24 cellular contexts compared by ENCODE assay signal in the genomic region with DNA sequence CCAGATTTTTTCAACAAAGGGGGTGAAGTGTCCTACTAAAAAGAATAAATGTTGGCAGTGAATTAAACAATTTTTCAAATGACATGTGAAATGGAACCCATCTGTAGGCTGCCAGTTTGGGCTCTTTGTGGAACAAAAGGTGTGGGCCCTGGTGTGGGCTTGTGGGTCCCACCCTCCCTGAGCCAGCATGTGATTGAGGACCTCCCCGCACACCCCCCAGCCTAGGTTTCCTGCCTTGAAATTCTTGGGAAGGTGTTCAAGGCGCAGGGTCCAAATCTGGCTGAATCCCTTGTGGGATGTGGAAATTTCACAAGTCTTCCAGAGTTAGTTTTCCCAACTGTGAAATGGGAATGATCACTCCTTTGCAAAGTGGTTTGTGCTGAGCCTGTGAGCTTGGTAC. TPM values are rescaled to one million over a fixed set of nuclear protein-coding genes. Genes with fewer than 3 reads are reported as not detected.
A peak's percentile ranks its signal among the peaks of the same experiment; 100 is the strongest.
DNase-seq lines count a peak whose midpoint lies in the region; ATAC-seq, FAIRE-seq and TF ChIP-seq lines count a peak whose summit lies in the region.
"Had no signal": no experiment of that assay in that cellular context is flagged by ENCODE, and none has a peak within 500 bp of the region (broad histone marks: within the 10 kb centered on the region; RNA-seq: fewer than 3 reads in every experiment).

No MANE protein-coding gene starts in this region.

- H3K4me1 ChIP-seq in A549 (peaks cover 7% of the 10 kb centered on the region), K562 (replicated peaks in 1 of 2; ENCODE audit: control insufficient read depth in 2 of 2, insufficient read depth in 2 of 2, low read length in 2 of 2) (peaks cover 2 to 37% of the 10 kb centered on the region in 2 experiments; a peak in 3 of 5 replicates), stomach (peaks cover 28 to 36% (median 34%) of the 10 kb centered on the region in 4 donors), left ventricle myocardium inferior (peaks cover 38% of the 10 kb centered on the region)
- H3K4me1 ChIP-seq: BE2C had no signal

- H3K4me3 ChIP-seq in A549: no peak overlapping the region
- H3K4me3 ChIP-seq in K562: no peak overlapping the region
- no peak overlapping the region for H3K4me3 ChIP-seq in stomach
- H3K4me3 ChIP-seq in left ventricle myocardium inferior: no peak overlapping the region
- H3K4me3 ChIP-seq: BLaER1 treated with 17β-estradiol and CSF1 and Interleukin-3, amounts not matched to agents 10 nM and 100 nM; GM12878; GM23248 had no signal

- H3K27ac ChIP-seq in 22Rv1 (peak overlapping the region; percentile 38), A549 (no peak overlapping the region), K562 (ENCODE audit: extremely low read depth, low read depth, low read length) (no peak overlapping the region), stomach (no peak overlapping the region), left ventricle myocardium inferior (replicated peaks) (no peak overlapping the region)
- H3K27ac ChIP-seq: BLaER1 treated with 17β-estradiol and CSF1 and Interleukin-3, amounts not matched to agents 10 nM and 100 nM; GM23248 had no signal

- peak overlapping the region; percentile 55 for H3K4me3 Mint-ChIP-seq in type B pancreatic cell
- H3K4me3 Mint-ChIP-seq: CD14-positive monocyte; CD4-positive, alpha-beta T cell had no signal

- H3K27ac Mint-ChIP-seq in type B pancreatic cell: peak overlapping the region; percentile 83
- H3K27ac Mint-ChIP-seq: CD14-positive monocyte; CD4-positive, alpha-beta T cell; CD8-positive, alpha-beta memory T cell had no signal

- H3K4me2 ChIP-seq in A549 (no peak overlapping the region), K562 (ENCODE audit: insufficient read depth, low read length) (no peak overlapping the region)
- H3K4me2 ChIP-seq: BLaER1 treated with 17β-estradiol and CSF1 and Interleukin-3, amounts not matched to agents 10 nM and 100 nM had no signal

- TF ChIP-seq EP300 in A549 (IDR thresholded peaks at IDR 0.05): no peak
- TF ChIP-seq EP300 in K562 (IDR thresholded peaks at IDR 0.05; ENCODE audit: low read length): no peak
- TF ChIP-seq EP300 in stomach (IDR thresholded peaks at IDR 0.05): no peak

- WGBS in A549 (ENCODE audit: missing lambda C conversion rate): 93% methylated on average over 2 of the region's 2 CpGs
- WGBS in K562 (ENCODE audit: insufficient coverage, low coverage, missing lambda C conversion rate): 100% methylated on average over 2 of the region's 2 CpGs
- 88 to 99% (median 95%) methylated on average over 2 of the region's 2 CpGs for WGBS in stomach, 5 donors

- peaks cover 19% of the 10 kb centered on the region for H3K36me3 Mint-ChIP-seq in type B pancreatic cell

- H3K27me3 ChIP-seq in K562 (ENCODE audit: control insufficient read depth in 2 of 2, insufficient read depth in 2 of 2, low read length in 2 of 2) (no peaks in the 10 kb centered on the region), stomach (peaks cover 5 to 64% (median 19%) of the 10 kb centered on the region in 3 donors), left ventricle myocardium inferior (ENCODE audit: low read depth) (peaks cover 45% of the 10 kb centered on the region)
- H3K27me3 ChIP-seq: BE2C had no signal

- CTCF ChIA-PET in A549 (lab: Yijun Ruan, JAX) (interaction anchor here (0.8 to 12.4 kb wide), 21 partner anchors 8 to 485 kb away, joined by 3 to 254 read pairs (median 8); a partner anchor contains a TSS), K562 (lab: Yijun Ruan, JAX; ENCODE audit: low intra/inter-chr PET ratio) (interaction anchor here (0.6 kb wide), 1 partner anchor 140 kb away, joined by 3 read pairs; no protein-coding TSS in a partner anchor)

- H3K9me1 ChIP-seq in K562 (ENCODE audit: control insufficient read depth, insufficient read depth, low read length): peaks cover 3% of the 10 kb centered on the region

- intact Hi-C loops in K562 (cut with micrococcal nuclease) (no loop called here), stomach (cut with DNase I; ENCODE audit: low total_unique reads) (loop anchor here (10.0 kb wide), 1 partner anchor 231 kb away; a partner anchor contains a TSS), left ventricle myocardium inferior (cut with micrococcal nuclease) (no loop called here)

- H4K20me1 ChIP-seq in K562 (replicated peaks; ENCODE audit: control insufficient read depth, insufficient read depth, low read length): peaks cover 3% of the 10 kb centered on the region; the same call in 1 of the 2 replicates

- ATAC-seq in A549 (no peak), K562 (no peak)
- ATAC-seq: GM12878 had no signal

- H3K9me3 Mint-ChIP-seq in type B pancreatic cell: no peaks in the 10 kb centered on the region
- H3K9me3 Mint-ChIP-seq: CD4-positive, alpha-beta T cell; CD8-positive, alpha-beta memory T cell had no signal

- H3K9me3 ChIP-seq in A549 (no peaks in the 10 kb centered on the region), K562 (replicated peaks; ENCODE audit: control insufficient read depth, insufficient read depth, low read depth, low read length) (no peaks in the 10 kb centered on the region), stomach (no peaks in the 10 kb centered on the region), left ventricle myocardium inferior (replicated peaks) (no peaks in the 10 kb centered on the region)
- H3K9me3 ChIP-seq: BE2C; BLaER1 treated with 17β-estradiol and CSF1 and Interleukin-3, amounts not matched to agents 10 nM and 100 nM had no signal

- FAIRE-seq in A549 (lab: Jason Lieb, UNC) (peak; percentile 88), K562 (lab: Jason Lieb, UNC) (no peak)
- FAIRE-seq: A204.1, D721Med, GM12878, GM19239, H1 had no signal

- in situ Hi-C loops in K562 (cut with MboI): no loop called here

- POLR2A ChIA-PET in A549 (lab: Yijun Ruan, JAX) (interaction anchor here (0.5 to 2.5 kb wide), 4 partner anchors 8 to 779 kb away, joined by 3 to 28 read pairs (median 6); a partner anchor contains a TSS), K562 (lab: Yijun Ruan, JAX) (interaction anchor here (0.6 to 2.6 kb wide), 6 partner anchors 9 to 466 kb away, joined by 3 to 28 read pairs (median 3); a partner anchor contains a TSS)

- peaks cover 75% of the 10 kb centered on the region for H3K36me3 ChIP-seq in K562 (ENCODE audit: control insufficient read depth, insufficient read depth, low read length)
- peaks cover 49 to 74% (median 67%) of the 10 kb centered on the region in 4 donors for H3K36me3 ChIP-seq in stomach
- H3K36me3 ChIP-seq in left ventricle myocardium inferior: peaks cover 77% of the 10 kb centered on the region

- no peak for TF ChIP-seq CTCF in 22Rv1 (IDR thresholded peaks at IDR 0.05)
- TF ChIP-seq CTCF in A549 (IDR thresholded peaks at IDR 0.05): no peak
- TF ChIP-seq CTCF in K562 (IDR thresholded peaks at IDR 0.05 in 2 of 3, conservative IDR thresholded peaks at IDR 0.05 in 1 of 3; ENCODE audit: insufficient read depth in 2 of 3, low read depth in 1 of 3, low read length in 3 of 3): no peak
- no peak for TF ChIP-seq CTCF in type B pancreatic cell (conservative IDR thresholded peaks at IDR 0.05)
- no peak for TF ChIP-seq CTCF in stomach (IDR thresholded peaks at IDR 0.05)
- TF ChIP-seq CTCF in left ventricle myocardium inferior (IDR thresholded peaks at IDR 0.05; ENCODE audit: borderline replicate concordance): no peak

- H3K9ac ChIP-seq in K562 (ENCODE audit: insufficient read depth in 1 of 2, low read depth in 2 of 2, low read length in 2 of 2): no peak overlapping the region
- H3K9ac ChIP-seq: BLaER1 treated with 17β-estradiol and CSF1 and Interleukin-3, amounts not matched to agents 10 nM and 100 nM; GM23248 had no signal

- H3K79me2 ChIP-seq in K562 (ENCODE audit: control insufficient read depth, insufficient read depth, low read length): peaks cover 12% of the 10 kb centered on the region; the same call in 2 of the 3 replicates

- DNase-seq in A549 (ENCODE audit: low read depth in 1 of 2, low spot score in 1 of 2): no peak
- no peak for DNase-seq in K562 (ENCODE audit: extremely low read depth in 1 of 4, low spot score in 3 of 4)
- DNase-seq in type B pancreatic cell (ENCODE audit: extremely low spot score, unreplicated experiment): no peak
- DNase-seq in stomach: no peak
- DNase-seq in left ventricle myocardium inferior: no peak
- DNase-seq: ACHN; AML-193; BE2C; CD4-positive, alpha-beta T cell; CD8-positive, alpha-beta memory T cell; DMS 273 treated with DMSO at 0.1 percent for 48 hours; DMS79; EL; GDM1; GM23248; HCEC 1CT had no signal

- TF ChIP-seq RAD21 in A549 (conservative IDR thresholded peaks at IDR 0.05 in 1 of 2, IDR thresholded peaks at IDR 0.05 in 1 of 2): no peak
- TF ChIP-seq RAD21 in K562 (CRISPR knock-in tag; conservative IDR thresholded peaks at IDR 0.05 in 1 of 2, IDR thresholded peaks at IDR 0.05 in 1 of 2): no peak

- H3K27me3 Mint-ChIP-seq in type B pancreatic cell: peaks cover 8% of the 10 kb centered on the region

- TF ChIP-seq POLR2A in A549 (IDR thresholded peaks at IDR 0.05; ENCODE audit: low read length) (no peak), K562 (conservative IDR thresholded peaks at IDR 0.05) (no peak), stomach (IDR thresholded peaks at IDR 0.05) (no peak)

- H3K4me1 Mint-ChIP-seq in type B pancreatic cell (ENCODE audit: unreplicated experiment): peaks cover 9% of the 10 kb centered on the region

- no TSS peak for BruUV-seq in K562 (replicated peaks; lab: Mats Ljungman, UMichigan)

- H2AFZ ChIP-seq in K562 (ENCODE audit: low read depth, low read length): no peak overlapping the region
- H2AFZ ChIP-seq: GM23248 had no signal

RNA-seq across cellular contexts. Expression of a gene that starts 4.1 kb away (rescaled TPM):
- polyA plus RNA-seq in A549 (2011; rRNA removed) (not detected in 2 replicates), A549 (2017; fragmentation: RNase III; extraction: RNeasy Plus Mini Kit Qiagen cat#74134 plus additional on column Dnase treatment) (0.33 to 0.66 TPM (median 0.46 TPM) in 3 replicates), K562 (2011; rRNA removed) (0.12 TPM in 1 of 2 replicates, not detected in the other), K562 (2014; fragmentation: Illumina TruSeq; extraction: Trizol) (not detected in 2 replicates), K562 (2014; fragmentation: Nextera tagmentation; extraction: Ambion mirVana) (not detected), K562 (2014; rRNA removed) (0.15 and 0.16 TPM in 2 replicates), stomach (under 1 TPM in 2 of 3 donors, not detected in 1; 0.19 to 0.30 TPM)
- polyA plus RNA-seq in A549 (2012; cell fraction: cytosol; rRNA removed): 0.08 and 0.22 TPM in 2 replicates
- 0.11 and 0.23 TPM in 2 replicates for polyA plus RNA-seq in A549 (2012; cell fraction: nucleus; rRNA removed)
- not detected in 2 replicates for polyA minus RNA-seq in A549 (2011; rRNA and poly(A)+ RNA removed)
- total RNA-seq in K562 (2011; cell fraction: chromatin; rRNA removed; ENCODE audit: low replicate concordance): 0.12 TPM in 1 of 2 replicates, not detected in the other
- total RNA-seq in K562 (2011; cell fraction: nucleolus; rRNA removed): 0.50 TPM in 1 of 2 replicates, not detected in the other
- 0.15 TPM in 1 of 2 replicates, not detected in the other for total RNA-seq in K562 (2011; cell fraction: nucleoplasm; rRNA removed)
- total RNA-seq in K562 (2014; rRNA removed) (not detected in 2 replicates), K562 (2014; rRNA removed; fragmentation: Illumina TruSeq; extraction: Trizol) (not detected in 2 replicates), K562 (2015; rRNA removed; fragmentation: Illumina TruSeq; extraction: Trizol) (not detected in 2 replicates), K562 (2021) (0.25 and 0.33 TPM in 2 replicates), type B pancreatic cell (ENCODE audit: low replicate concordance) (1.1 and 1.5 TPM in 2 replicates), stomach (not detected), left ventricle myocardium inferior (not detected)
- polyA plus RNA-seq in K562 (2011; cell fraction: cytosol; rRNA removed): 0.03 and 0.04 TPM in 2 replicates
- 0.46 and 0.63 TPM in 2 replicates for polyA plus RNA-seq in K562 (2011; cell fraction: nucleus; rRNA removed)
- 0.52 and 0.94 TPM in 2 replicates for polyA plus RNA-seq in K562 (2012)
- polyA minus RNA-seq in K562 (2011; rRNA and poly(A)+ RNA removed): not detected in 2 replicates
- polyA minus RNA-seq in K562 (2011; cell fraction: cytosol; rRNA and poly(A)+ RNA removed): not detected in 2 replicates
- 0.54 TPM in 1 of 2 replicates, not detected in the other for polyA minus RNA-seq in K562 (2011; cell fraction: nucleus; rRNA and poly(A)+ RNA removed)
- total RNA-seq: GM12878 had no signal
- polyA plus RNA-seq: CD8-positive, alpha-beta memory T cell; GM12878 had no signal

RNA-seq across cellular contexts. Expression of a gene that starts 4.8 kb away (rescaled TPM):
- polyA plus RNA-seq in A549 (2011; rRNA removed) (3.0 and 3.5 TPM in 2 replicates), A549 (2017; fragmentation: RNase III; extraction: RNeasy Plus Mini Kit Qiagen cat#74134 plus additional on column Dnase treatment) (2.6 to 3.6 TPM (median 2.8 TPM) in 3 replicates), K562 (2011; rRNA removed) (0.47 and 0.62 TPM in 2 replicates), K562 (2014; fragmentation: Illumina TruSeq; extraction: Trizol) (0.30 and 0.89 TPM in 2 replicates), K562 (2014; fragmentation: Nextera tagmentation; extraction: Ambion mirVana) (under 1 TPM; 0.21 to 0.25 TPM), K562 (2014; rRNA removed) (0.63 and 1.3 TPM in 2 replicates), stomach (under 1 TPM in 2 of 3 donors, not detected in 1; 0.12 to 0.33 TPM)
- 2.3 and 2.6 TPM in 2 replicates for polyA plus RNA-seq in A549 (2012; cell fraction: cytosol; rRNA removed)
- polyA plus RNA-seq in A549 (2012; cell fraction: nucleus; rRNA removed): 11.1 and 12.9 TPM in 2 replicates
- 4.0 and 8.1 TPM in 2 replicates for polyA minus RNA-seq in A549 (2011; rRNA and poly(A)+ RNA removed)
- total RNA-seq in K562 (2011; cell fraction: chromatin; rRNA removed; ENCODE audit: low replicate concordance): 7.2 and 10.1 TPM in 2 replicates
- total RNA-seq in K562 (2011; cell fraction: nucleolus; rRNA removed): 3.6 and 6.3 TPM in 2 replicates
- total RNA-seq in K562 (2011; cell fraction: nucleoplasm; rRNA removed): 4.3 and 11.0 TPM in 2 replicates
- total RNA-seq in K562 (2014; rRNA removed) (0.05 and 0.41 TPM in 2 replicates), K562 (2014; rRNA removed; fragmentation: Illumina TruSeq; extraction: Trizol) (0.32 and 0.36 TPM in 2 replicates), K562 (2015; rRNA removed; fragmentation: Illumina TruSeq; extraction: Trizol) (0.15 and 0.25 TPM in 2 replicates), K562 (2021) (0.81 and 0.95 TPM in 2 replicates), type B pancreatic cell (ENCODE audit: low replicate concordance) (4.2 and 5.5 TPM in 2 replicates), stomach (1 to 10 TPM in 2 of 5 donors, not detected in 3; 1.7 to 3.6 TPM), left ventricle myocardium inferior (0.71 TPM)
- polyA plus RNA-seq in K562 (2011; cell fraction: cytosol; rRNA removed): 0.57 and 0.58 TPM in 2 replicates
- polyA plus RNA-seq in K562 (2011; cell fraction: nucleus; rRNA removed): 3.0 and 4.3 TPM in 2 replicates
- polyA plus RNA-seq in K562 (2012): 0.70 and 3.0 TPM in 2 replicates
- 0.03 and 0.39 TPM in 2 replicates for polyA minus RNA-seq in K562 (2011; rRNA and poly(A)+ RNA removed)
- not detected in 2 replicates for polyA minus RNA-seq in K562 (2011; cell fraction: cytosol; rRNA and poly(A)+ RNA removed)
- 0.89 and 1.3 TPM in 2 replicates for polyA minus RNA-seq in K562 (2011; cell fraction: nucleus; rRNA and poly(A)+ RNA removed)
- polyA plus RNA-seq: CD14-positive monocyte; CD8-positive, alpha-beta memory T cell had no signal

RNA-seq across cellular contexts. Expression of a gene that starts 9.4 kb away (rescaled TPM):
- polyA plus RNA-seq in A549 (2011; rRNA removed) (437 and 469 TPM in 2 replicates), A549 (2017; fragmentation: RNase III; extraction: RNeasy Plus Mini Kit Qiagen cat#74134 plus additional on column Dnase treatment) (456 to 462 TPM (median 458 TPM) in 3 replicates), K562 (2011; rRNA removed) (561 and 583 TPM in 2 replicates), K562 (2014; fragmentation: Illumina TruSeq; extraction: Trizol) (377 and 397 TPM in 2 replicates), K562 (2014; fragmentation: Nextera tagmentation; extraction: Ambion mirVana) (100 to 1,000 TPM; 130 to 244 TPM), K562 (2014; rRNA removed) (372 and 502 TPM in 2 replicates), stomach (100 to 1,000 TPM in 2 of 3 donors, 10 to 100 TPM in 1; 99.3 to 150 (median 116) TPM)
- polyA plus RNA-seq in A549 (2012; cell fraction: cytosol; rRNA removed): 941 and 1,147 TPM in 2 replicates
- polyA plus RNA-seq in A549 (2012; cell fraction: nucleus; rRNA removed): 541 and 764 TPM in 2 replicates
- 402 and 496 TPM in 2 replicates for polyA minus RNA-seq in A549 (2011; rRNA and poly(A)+ RNA removed)
- 76.7 and 164 TPM in 2 replicates for total RNA-seq in K562 (2011; cell fraction: chromatin; rRNA removed; ENCODE audit: low replicate concordance)
- total RNA-seq in K562 (2011; cell fraction: nucleolus; rRNA removed): 169 and 187 TPM in 2 replicates
- total RNA-seq in K562 (2011; cell fraction: nucleoplasm; rRNA removed): 126 and 134 TPM in 2 replicates
- total RNA-seq in K562 (2014; rRNA removed) (379 and 498 TPM in 2 replicates), K562 (2014; rRNA removed; fragmentation: Illumina TruSeq; extraction: Trizol) (222 and 257 TPM in 2 replicates), K562 (2015; rRNA removed; fragmentation: Illumina TruSeq; extraction: Trizol) (315 and 317 TPM in 2 replicates), K562 (2021) (304 and 317 TPM in 2 replicates), type B pancreatic cell (ENCODE audit: low replicate concordance) (159 and 176 TPM in 2 replicates), stomach (100 to 1,000 TPM in 2 of 5 donors, 10 to 100 TPM in 3; 10.7 to 282 (median 92.4) TPM), left ventricle myocardium inferior (349 TPM)
- polyA plus RNA-seq in K562 (2011; cell fraction: cytosol; rRNA removed): 760 and 1,382 TPM in 2 replicates
- polyA plus RNA-seq in K562 (2011; cell fraction: nucleus; rRNA removed): 215 and 238 TPM in 2 replicates
- 347 and 565 TPM in 2 replicates for polyA plus RNA-seq in K562 (2012)
- polyA minus RNA-seq in K562 (2011; rRNA and poly(A)+ RNA removed): 222 and 326 TPM in 2 replicates
- 135 and 197 TPM in 2 replicates for polyA minus RNA-seq in K562 (2011; cell fraction: cytosol; rRNA and poly(A)+ RNA removed)
- polyA minus RNA-seq in K562 (2011; cell fraction: nucleus; rRNA and poly(A)+ RNA removed): 64.9 and 72.1 TPM in 2 replicates

RNA-seq across cellular contexts. Expression of a gene that starts 19.1 kb away (rescaled TPM):
- polyA plus RNA-seq in A549 (2011; rRNA removed) (12.8 and 13.8 TPM in 2 replicates), A549 (2017; fragmentation: RNase III; extraction: RNeasy Plus Mini Kit Qiagen cat#74134 plus additional on column Dnase treatment) (19.5 to 20.4 TPM (median 20.1 TPM) in 3 replicates), K562 (2011; rRNA removed) (16.0 and 22.7 TPM in 2 replicates), K562 (2014; fragmentation: Illumina TruSeq; extraction: Trizol) (9.6 and 13.1 TPM in 2 replicates), K562 (2014; fragmentation: Nextera tagmentation; extraction: Ambion mirVana) (1 to 10 TPM; 1.7 to 4.3 TPM), K562 (2014; rRNA removed) (40.8 and 43.8 TPM in 2 replicates), stomach (10 to 100 TPM; 18.3 to 40.7 (median 35.1) TPM)
- 36.5 and 42.2 TPM in 2 replicates for polyA plus RNA-seq in A549 (2012; cell fraction: cytosol; rRNA removed)
- 70.9 and 89.2 TPM in 2 replicates for polyA plus RNA-seq in A549 (2012; cell fraction: nucleus; rRNA removed)
- polyA minus RNA-seq in A549 (2011; rRNA and poly(A)+ RNA removed): 7.9 and 13.8 TPM in 2 replicates
- 20.3 and 72.0 TPM in 2 replicates for total RNA-seq in K562 (2011; cell fraction: chromatin; rRNA removed; ENCODE audit: low replicate concordance)
- 76.2 and 91.1 TPM in 2 replicates for total RNA-seq in K562 (2011; cell fraction: nucleolus; rRNA removed)
- 41.2 and 45.5 TPM in 2 replicates for total RNA-seq in K562 (2011; cell fraction: nucleoplasm; rRNA removed)
- total RNA-seq in K562 (2014; rRNA removed) (28.3 and 31.2 TPM in 2 replicates), K562 (2014; rRNA removed; fragmentation: Illumina TruSeq; extraction: Trizol) (6.8 and 7.2 TPM in 2 replicates), K562 (2015; rRNA removed; fragmentation: Illumina TruSeq; extraction: Trizol) (12.6 and 13.7 TPM in 2 replicates), K562 (2021) (26.0 and 26.7 TPM in 2 replicates), type B pancreatic cell (ENCODE audit: low replicate concordance) (25.2 and 27.3 TPM in 2 replicates), stomach (100 to 1,000 TPM in 1 of 5 donors, 10 to 100 TPM in 3, 1 to 10 TPM in 1; 4.0 to 222 (median 18.7) TPM), left ventricle myocardium inferior (11.5 TPM)
- 25.2 and 53.5 TPM in 2 replicates for polyA plus RNA-seq in K562 (2011; cell fraction: cytosol; rRNA removed)
- polyA plus RNA-seq in K562 (2011; cell fraction: nucleus; rRNA removed): 72.4 and 115 TPM in 2 replicates
- 18.2 and 37.7 TPM in 2 replicates for polyA plus RNA-seq in K562 (2012)
- polyA minus RNA-seq in K562 (2011; rRNA and poly(A)+ RNA removed): 3.4 and 5.0 TPM in 2 replicates
- polyA minus RNA-seq in K562 (2011; cell fraction: cytosol; rRNA and poly(A)+ RNA removed): 17.2 and 20.5 TPM in 2 replicates
- polyA minus RNA-seq in K562 (2011; cell fraction: nucleus; rRNA and poly(A)+ RNA removed): 17.5 and 23.6 TPM in 2 replicates

RNA-seq across cellular contexts. Expression of a gene that starts 42.3 kb away (rescaled TPM):
- polyA plus RNA-seq in A549 (2011; rRNA removed) (0.13 and 0.22 TPM in 2 replicates), A549 (2017; fragmentation: RNase III; extraction: RNeasy Plus Mini Kit Qiagen cat#74134 plus additional on column Dnase treatment) (0.09 to 0.30 TPM (median 0.18 TPM) in 3 replicates), K562 (2011; rRNA removed) (4.5 and 11.4 TPM in 2 replicates), K562 (2014; fragmentation: Illumina TruSeq; extraction: Trizol) (4.4 and 4.8 TPM in 2 replicates), K562 (2014; fragmentation: Nextera tagmentation; extraction: Ambion mirVana) (under 1 TPM; 0.39 to 0.55 TPM), K562 (2014; rRNA removed) (3.4 and 4.6 TPM in 2 replicates), stomach (1 to 10 TPM in 2 of 3 donors, under 1 TPM in 1; 0.40 to 1.8 (median 1.5) TPM)
- 0.13 and 0.18 TPM in 2 replicates for polyA plus RNA-seq in A549 (2012; cell fraction: cytosol; rRNA removed)
- 0.04 and 0.10 TPM in 2 replicates for polyA plus RNA-seq in A549 (2012; cell fraction: nucleus; rRNA removed)
- 0.12 TPM in 1 of 2 replicates, not detected in the other for polyA minus RNA-seq in A549 (2011; rRNA and poly(A)+ RNA removed)
- 5.4 and 14.4 TPM in 2 replicates for total RNA-seq in K562 (2011; cell fraction: chromatin; rRNA removed; ENCODE audit: low replicate concordance)
- 6.4 and 8.8 TPM in 2 replicates for total RNA-seq in K562 (2011; cell fraction: nucleolus; rRNA removed)
- 5.6 and 10.2 TPM in 2 replicates for total RNA-seq in K562 (2011; cell fraction: nucleoplasm; rRNA removed)
- total RNA-seq in K562 (2014; rRNA removed) (2.8 and 3.8 TPM in 2 replicates), K562 (2014; rRNA removed; fragmentation: Illumina TruSeq; extraction: Trizol) (1.1 TPM in 2 replicates), K562 (2015; rRNA removed; fragmentation: Illumina TruSeq; extraction: Trizol) (3.5 and 3.8 TPM in 2 replicates), K562 (2021) (3.9 TPM in 2 replicates), type B pancreatic cell (ENCODE audit: low replicate concordance) (not detected in 2 replicates), stomach (1 to 10 TPM in 2 of 5 donors, under 1 TPM in 1, not detected in 2; 0.55 to 8.4 (median 4.0) TPM), left ventricle myocardium inferior (1.5 TPM)
- polyA plus RNA-seq in K562 (2011; cell fraction: cytosol; rRNA removed): 11.2 and 13.0 TPM in 2 replicates
- polyA plus RNA-seq in K562 (2011; cell fraction: nucleus; rRNA removed): 23.4 and 27.1 TPM in 2 replicates
- polyA plus RNA-seq in K562 (2012): 5.5 and 22.2 TPM in 2 replicates
- polyA minus RNA-seq in K562 (2011; rRNA and poly(A)+ RNA removed): 1.8 and 2.5 TPM in 2 replicates
- 4.3 and 6.2 TPM in 2 replicates for polyA minus RNA-seq in K562 (2011; cell fraction: cytosol; rRNA and poly(A)+ RNA removed)
- 3.0 and 5.6 TPM in 2 replicates for polyA minus RNA-seq in K562 (2011; cell fraction: nucleus; rRNA and poly(A)+ RNA removed)
- total RNA-seq: GM23248 had no signal
- polyA plus RNA-seq: CD8-positive, alpha-beta memory T cell; GM23248 had no signal
